Comparison of ENCODE assay signal across 13 cellular contexts in the genomic region with DNA sequence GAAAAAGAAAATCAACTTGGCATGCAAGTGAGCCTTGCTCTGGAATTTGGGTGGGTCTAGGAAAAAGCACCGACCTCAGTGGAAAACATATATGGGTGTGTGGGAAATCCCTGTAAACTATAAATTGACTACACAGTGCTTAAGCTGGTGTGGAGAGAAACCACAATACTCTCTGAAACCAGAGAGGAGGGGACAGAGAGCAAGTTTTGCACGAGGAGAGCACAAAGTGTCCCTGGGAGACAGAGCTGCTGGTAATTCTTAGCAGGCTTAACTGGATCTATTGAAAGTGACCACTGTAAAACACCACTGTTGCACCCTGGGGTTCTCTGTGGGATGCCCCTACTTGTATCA.
DNase-seq lines count a peak whose midpoint lies in the region; ATAC-seq lines count a peak whose summit lies in the region.
"Had no signal": no experiment of that assay in that cellular context is flagged by ENCODE, and none has a peak within 500 bp of the region (broad histone marks: within the 10 kb centered on the region; RNA-seq: fewer than 3 reads in every experiment).

No MANE protein-coding gene starts in this region.

- no peaks in the 10 kb centered on the region for H3K4me1 Mint-ChIP-seq in effector memory CD8-positive, alpha-beta T cell (ENCODE audit: low read depth in 2 of 2)

- DNase-seq in NCI-H774 (lab: John Stamatoyannopoulos, UW) (no peak), NCI-H1105 treated with DMSO at 0.1 percent for 48 hours (lab: John Stamatoyannopoulos, UW) (no peak)
- no peak for DNase-seq in effector memory CD8-positive, alpha-beta T cell
- DNase-seq in stimulated activated CD4-positive, alpha-beta T cell treated with anti-CD3 and anti-CD28 coated beads, Interleukin-4, amount 100 ng/mL, for 24 hours = no peak
- DNase-seq: Calu3; effector CD8-positive, alpha-beta T cell; H9; left cardiac atrium; NCI-H1417 had no signal

- H3K9me3 ChIP-seq in iPS-20b (ENCODE audit: insufficient read depth, low read depth, low read length) = no peaks in the 10 kb centered on the region

- peaks cover 16 to 22% of the 10 kb centered on the region in 2 donors for H3K27me3 Mint-ChIP-seq in effector memory CD8-positive, alpha-beta T cell

- H3K36me3 Mint-ChIP-seq in effector memory CD8-positive, alpha-beta T cell (ENCODE audit: insufficient read depth) = no peaks in the 10 kb centered on the region

- no peak overlapping the region for H3K27ac ChIP-seq in iPS-20b (ENCODE audit: low read length)

- H3K36me3 ChIP-seq in iPS-20b (ENCODE audit: insufficient read depth, low read depth, low read length) = no peaks in the 10 kb centered on the region

- peaks cover 11% of the 10 kb centered on the region; the same call in 1 of the 2 replicates for H3K4me1 ChIP-seq in iPS-20b (ENCODE audit: insufficient read depth, low read length)

- H3K9ac ChIP-seq in iPS-20b (ENCODE audit: low read depth, low read length) = 0 out of 2 replicates have a peak overlapping the region, but pooled peaks have one; percentile 7

- H3K4me3 ChIP-seq in iPS-20b (ENCODE audit: low read length) = no peak overlapping the region

- H3K27me3 ChIP-seq in iPS-20b (ENCODE audit: insufficient read depth, low read length) = no peaks in the 10 kb centered on the region

- peak; percentile 79 for ATAC-seq in GM18517 (IDR thresholded peaks at IDR 0.05; ENCODE audit: unreplicated experiment)
- ATAC-seq in GM21447 (IDR thresholded peaks at IDR 0.05; ENCODE audit: unreplicated experiment) = peak; percentile 76
- ATAC-seq in HG03196 (IDR thresholded peaks at IDR 0.05; ENCODE audit: unreplicated experiment) = peak; percentile 60
- ATAC-seq in effector memory CD8-positive, alpha-beta T cell (replicated peaks) = no peak
- ATAC-seq: left cardiac atrium had no signal

- no peak overlapping the region for H3K27ac Mint-ChIP-seq in effector memory CD8-positive, alpha-beta T cell

- no peaks in the 10 kb centered on the region for H3K9me3 Mint-ChIP-seq in effector memory CD8-positive, alpha-beta T cell
- H3K9me3 Mint-ChIP-seq: H9 had no signal

- H3K4me3 Mint-ChIP-seq in effector memory CD8-positive, alpha-beta T cell = no peak overlapping the region
- H3K4me3 Mint-ChIP-seq: H9 had no signal
